In the genomic region with DNA sequence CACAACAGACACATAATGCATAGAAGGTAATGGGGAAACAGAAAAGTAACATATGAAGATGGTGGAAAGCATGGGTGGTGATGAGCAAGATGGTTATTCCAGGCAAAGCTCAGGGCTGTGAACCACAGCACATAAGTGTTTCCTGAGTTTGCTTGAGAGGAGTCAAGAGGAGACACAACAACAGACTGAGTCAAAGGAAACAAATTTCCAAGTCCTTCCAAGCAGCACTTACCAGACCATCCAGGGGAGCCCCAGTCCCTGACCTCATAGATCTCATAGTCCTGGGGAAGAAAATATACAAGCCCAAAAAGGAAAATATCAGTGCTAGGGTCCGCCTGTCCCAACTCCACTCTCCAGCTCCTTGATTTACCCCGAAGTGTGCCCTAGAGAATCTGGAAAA, we compare ENCODE assay signal across 30 cellular contexts.
"Had no signal": no experiment of that assay in that cellular context is flagged by ENCODE, and none has a peak within 500 bp of the region (broad histone marks: within the 10 kb centered on the region; RNA-seq: fewer than 3 reads in every experiment).

No MANE protein-coding gene starts in this region.

- H3K4me1 Mint-ChIP-seq: stimulated activated effector memory CD8-positive, alpha-beta T cell treated with anti-CD3 and anti-CD28 coated beads, Interleukin-12 subunit alpha, Interleukin-12 subunit beta, amount 100 ng/mL, for 72 hours had no signal

- H3K27me3 ChIP-seq: ascending aorta, brain microvascular endothelial cell, ovary, sigmoid colon, tibial artery, upper lobe of right lung had no signal

- H3K4me3 Mint-ChIP-seq: activated naive CD4-positive, alpha-beta T cell treated with anti-CD3 and anti-CD28 coated beads, Interleukin-2, amount 10 ng/mL, durations not matched to agents 7 days and 5 days; activated naive CD8-positive, alpha-beta T cell treated with anti-CD3 and anti-CD28 coated beads, Interleukin-2, amount 10 ng/mL, durations not matched to agents 7 days and 5 days; activated T-helper 1 cell treated with anti-CD3 and anti-CD28 coated beads, Interleukin-12 subunit alpha, Interleukin-12 subunit beta, Interleukin-2, Interleukin-4 antibody, amounts not matched to agents 30 ng/mL and 10 ng/mL and 1 ng/mL, durations not matched to agents 14 hours and 24 hours and 36 hours; endodermal cell; natural killer cell treated with Interleukin-12 subunit alpha and Interleukin-12 subunit beta and Interleukin-15 and Interleukin-18, amount 100 ng/mL, for 72 hours; stimulated activated effector memory CD8-positive, alpha-beta T cell treated with anti-CD3 and anti-CD28 coated beads, Interleukin-12 subunit alpha, Interleukin-12 subunit beta, amount 100 ng/mL, for 72 hours; stimulated activated naive CD8-positive, alpha-beta T cell treated with anti-CD3 and anti-CD28 coated beads, Interleukin-15, amount 100 ng/mL, for 72 hours had no signal

- H3K27ac ChIP-seq: ascending aorta, brain microvascular endothelial cell, upper lobe of right lung, WERI-Rb-1 had no signal

- ATAC-seq: activated CD4-positive, CD25-positive, alpha-beta regulatory T cell treated with anti-CD3 and anti-CD28 coated beads, Interleukin-2, amount 50 U/mL, for 24 hours; esophagus mucosa; left colon; natural killer cell treated with Interleukin-12 subunit alpha and Interleukin-12 subunit beta and Interleukin-15 and Interleukin-18, amount 100 ng/mL, for 72 hours; stimulated activated effector memory CD8-positive, alpha-beta T cell treated with anti-CD3 and anti-CD28 coated beads, Interleukin-12 subunit alpha, Interleukin-12 subunit beta, amount 100 ng/mL, for 72 hours; stimulated activated naive CD8-positive, alpha-beta T cell treated with anti-CD3 and anti-CD28 coated beads, Interleukin-15, amount 100 ng/mL, for 72 hours; upper lobe of right lung had no signal

- H3K9me3 Mint-ChIP-seq: activated naive CD4-positive, alpha-beta T cell treated with anti-CD3 and anti-CD28 coated beads, Interleukin-2, amount 10 ng/mL, durations not matched to agents 7 days and 5 days; activated naive CD8-positive, alpha-beta T cell treated with anti-CD3 and anti-CD28 coated beads, Interleukin-2, amount 10 ng/mL, durations not matched to agents 7 days and 5 days; endodermal cell; natural killer cell treated with Interleukin-12 subunit alpha and Interleukin-12 subunit beta and Interleukin-15 and Interleukin-18, amount 100 ng/mL, for 72 hours; stimulated activated naive CD8-positive, alpha-beta T cell treated with anti-CD3 and anti-CD28 coated beads, Interleukin-15, amount 100 ng/mL, for 72 hours had no signal

- H3K27me3 Mint-ChIP-seq: natural killer cell treated with Interleukin-12 subunit alpha and Interleukin-12 subunit beta and Interleukin-15 and Interleukin-18, amount 100 ng/mL, for 72 hours; progenitor cell of endocrine pancreas; stimulated activated naive CD8-positive, alpha-beta T cell treated with anti-CD3 and anti-CD28 coated beads, Interleukin-15, amount 100 ng/mL, for 72 hours had no signal

- H3K36me3 Mint-ChIP-seq: activated naive CD4-positive, alpha-beta T cell treated with anti-CD3 and anti-CD28 coated beads, Interleukin-2, amount 10 ng/mL, durations not matched to agents 7 days and 5 days; activated naive CD8-positive, alpha-beta T cell treated with anti-CD3 and anti-CD28 coated beads, Interleukin-2, amount 10 ng/mL, durations not matched to agents 7 days and 5 days; stimulated activated effector memory CD8-positive, alpha-beta T cell treated with anti-CD3 and anti-CD28 coated beads, Interleukin-12 subunit alpha, Interleukin-12 subunit beta, amount 100 ng/mL, for 72 hours had no signal

- H3K4me3 ChIP-seq: ascending aorta, ovary, sigmoid colon, tibial artery, upper lobe of right lung had no signal

- H3K27ac Mint-ChIP-seq: activated naive CD4-positive, alpha-beta T cell treated with anti-CD3 and anti-CD28 coated beads, Interleukin-2, amount 10 ng/mL, durations not matched to agents 7 days and 5 days; activated naive CD8-positive, alpha-beta T cell treated with anti-CD3 and anti-CD28 coated beads, Interleukin-2, amount 10 ng/mL, durations not matched to agents 7 days and 5 days; activated T-helper 1 cell treated with anti-CD3 and anti-CD28 coated beads, Interleukin-12 subunit alpha, Interleukin-12 subunit beta, Interleukin-2, Interleukin-4 antibody, amounts not matched to agents 30 ng/mL and 10 ng/mL and 1 ng/mL, durations not matched to agents 14 hours and 24 hours and 36 hours; endodermal cell; natural killer cell treated with Interleukin-12 subunit alpha and Interleukin-12 subunit beta and Interleukin-15 and Interleukin-18, amount 100 ng/mL, for 72 hours; progenitor cell of endocrine pancreas; stimulated activated effector memory CD8-positive, alpha-beta T cell treated with anti-CD3 and anti-CD28 coated beads, Interleukin-12 subunit alpha, Interleukin-12 subunit beta, amount 100 ng/mL, for 72 hours; stimulated activated naive CD8-positive, alpha-beta T cell treated with anti-CD3 and anti-CD28 coated beads, Interleukin-15, amount 100 ng/mL, for 72 hours had no signal

- DNase-seq: activated CD4-positive, alpha-beta T cell treated with anti-CD3 and anti-CD28 coated beads for 48 hours; activated CD4-positive, alpha-beta T cell treated with anti-CD3 and anti-CD28 coated beads, Interleukin-2, amount 50 U/mL, for 48 hours; activated CD8-positive, alpha-beta memory T cell treated with anti-CD3 and anti-CD28 coated beads for 24 hours; activated gamma-delta T cell; activated naive CD4-positive, alpha-beta T cell treated with anti-CD3 and anti-CD28 coated beads, Interleukin-2, amount 10 ng/mL, durations not matched to agents 7 days and 5 days; activated naive CD8-positive, alpha-beta T cell treated with anti-CD3 and anti-CD28 coated beads, Interleukin-2, amount 10 ng/mL, durations not matched to agents 7 days and 5 days; brain microvascular endothelial cell; caudate nucleus; cortex of kidney; endodermal cell; foreskin melanocyte; kidney; left colon; ovary; retina; sigmoid colon; small intestine; stimulated activated CD4-positive, alpha-beta T cell treated with anti-CD3 and anti-CD28 coated beads, Interleukin-4, amount 100 ng/mL, for 24 hours; stimulated activated naive CD8-positive, alpha-beta T cell treated with anti-CD3 and anti-CD28 coated beads, Interleukin-15, amount 100 ng/mL, for 72 hours; substantia nigra; tibial artery; upper lobe of right lung; WERI-Rb-1 had no signal

- H3K9me3 ChIP-seq: ascending aorta, ovary, sigmoid colon, tibial artery, upper lobe of right lung had no signal

- FAIRE-seq: kidney, small intestine had no signal

- H3K36me3 ChIP-seq: ascending aorta, brain microvascular endothelial cell, ovary, sigmoid colon, tibial artery, upper lobe of right lung, WERI-Rb-1 had no signal
